8 cellular contexts compared by ENCODE assay signal in the genomic region with DNA sequence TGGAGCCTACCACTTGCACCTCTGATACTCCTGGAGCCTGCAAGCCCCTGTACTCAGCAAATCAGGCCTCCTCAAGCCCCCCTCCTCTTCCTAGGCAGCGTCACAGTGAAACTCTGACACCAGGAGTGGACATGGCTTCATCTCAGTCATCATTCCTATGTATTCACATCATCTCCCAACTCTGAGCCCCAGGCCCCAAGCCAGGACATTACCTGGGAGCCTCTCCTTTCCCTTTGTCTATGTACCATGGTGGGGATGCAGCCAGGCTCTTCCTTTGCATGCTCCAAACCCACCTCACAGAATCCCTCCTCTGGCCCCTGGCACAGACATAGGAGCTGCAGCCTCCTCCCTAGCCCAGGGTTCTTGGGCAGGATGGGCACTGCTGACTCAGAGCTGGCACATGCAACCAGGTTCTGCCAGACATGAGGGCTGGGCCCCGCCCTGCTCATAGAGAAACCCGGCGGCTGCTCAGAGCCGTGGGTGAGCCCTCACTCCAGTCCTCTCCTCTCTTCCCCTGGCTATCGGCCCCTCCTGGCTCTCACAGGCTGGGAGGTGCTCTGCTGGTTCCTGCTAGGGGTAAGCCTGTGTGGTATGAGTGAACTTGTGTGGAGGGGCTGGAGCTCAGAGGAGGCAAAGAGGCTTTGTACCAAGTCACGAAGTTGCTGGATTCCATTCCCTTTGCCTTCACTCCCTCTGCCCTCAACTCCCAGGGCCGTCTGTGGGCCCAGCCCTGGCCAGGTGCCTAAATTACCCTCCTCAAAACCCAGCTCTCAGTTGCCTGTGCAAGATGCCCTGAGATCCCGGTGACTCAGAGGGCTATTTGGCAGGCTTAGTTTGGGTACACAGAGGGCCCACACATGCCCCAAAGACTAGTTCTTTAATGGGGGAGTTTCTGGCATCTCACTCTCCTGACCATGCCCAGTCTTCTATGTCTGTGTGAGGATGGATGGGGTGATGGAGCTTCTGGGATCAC. TPM values are rescaled to one million over a fixed set of nuclear protein-coding genes. Genes with fewer than 3 reads are reported as not detected.
DNase-seq lines count a peak whose midpoint lies in the region; ATAC-seq and TF ChIP-seq lines count a peak whose summit lies in the region.

No MANE protein-coding gene starts in this region.

- DNase-seq in HT1080 (ENCODE audit: low read depth) (peak; percentile 81), esophagus squamous epithelium (lab: John Stamatoyannopoulos, UW) (no peak), retinal pigment epithelial cell (ENCODE audit: low read depth) (peak; percentile 42), HuH-7.5 (ENCODE audit: low spot score) (no peak), SK-N-DZ (ENCODE audit: low spot score) (no peak)
- DNase-seq in activated CD4-positive, alpha-beta T cell treated with anti-CD3 and anti-CD28 coated beads, Interleukin-2, amount 50 U/mL, for 48 hours = peak; percentile 45 to 57

- H3K9me3 ChIP-seq in esophagus squamous epithelium = no peaks in the 10 kb centered on the region

- intact Hi-C loops in esophagus squamous epithelium (cut with DNase I) = loop anchor here (10.0 kb wide), 1 partner anchor 103 kb away; the partner anchor contains the start of genes ACAA1 and MYD88

- H3K27ac ChIP-seq in esophagus squamous epithelium = peak overlapping the region; percentile 91 to 95 (median 93)

- H3K36me3 ChIP-seq in esophagus squamous epithelium = no peaks in the 10 kb centered on the region

- H3K4me3 ChIP-seq in esophagus squamous epithelium = no peak overlapping the region
- no peak overlapping the region for H3K4me3 ChIP-seq in retinal pigment epithelial cell (ENCODE audit: low read length)

- H3K27me3 ChIP-seq in esophagus squamous epithelium = no peaks in the 10 kb centered on the region

- ATAC-seq in GM18870 (IDR thresholded peaks at IDR 0.05; ENCODE audit: unreplicated experiment) (no peak), GM21390 (IDR thresholded peaks at IDR 0.05; ENCODE audit: unreplicated experiment) (no peak)

- 11 to 28% methylated on average over 5 to 6 of the region's 9 CpGs for WGBS in esophagus squamous epithelium, 2 donors

- TF ChIP-seq CTCF in esophagus squamous epithelium (IDR thresholded peaks at IDR 0.05) = no peak
- TF ChIP-seq CTCF in retinal pigment epithelial cell (conservative IDR thresholded peaks at IDR 0.05; ENCODE audit: low read depth, low read length) = no peak

- peaks cover 27 to 74% (median 40%) of the 10 kb centered on the region in 3 donors for H3K4me1 ChIP-seq in esophagus squamous epithelium

- peak in 1 of 4 donors; percentile 25 for TF ChIP-seq POLR2A in esophagus squamous epithelium (IDR thresholded peaks at IDR 0.05)

RNA-seq across cellular contexts. Expression of gene PLCD1, which starts 1.9 kb away (rescaled TPM):
- total RNA-seq in HT1080 (2014; rRNA removed; shearing (Covaris generic)) = 1.9 and 3.6 TPM in 2 replicates
- 2.3 and 2.7 TPM in 2 replicates for polyA plus RNA-seq in HT1080 (2015; cell fraction: cytosol; rRNA removed)
- 3.8 and 8.1 TPM in 2 replicates for polyA plus RNA-seq in HT1080 (2015; cell fraction: nucleus; rRNA removed)
- total RNA-seq in esophagus squamous epithelium = 10 to 100 TPM; 24.2 to 37.9 (median 35.0) TPM
- polyA plus RNA-seq in SK-N-DZ (2014; cell fraction: cytosol; rRNA removed) = 3.2 and 8.4 TPM in 2 replicates
- 4.4 and 7.0 TPM in 2 replicates for polyA plus RNA-seq in SK-N-DZ (2014; cell fraction: nucleus; rRNA removed)

RNA-seq across cellular contexts. Expression of gene DLEC1, which starts 7.7 kb away (rescaled TPM):
- total RNA-seq in HT1080 (2014; rRNA removed; shearing (Covaris generic)) = not detected in 2 replicates
- not detected in 2 replicates for polyA plus RNA-seq in HT1080 (2015; cell fraction: cytosol; rRNA removed)
- 0.04 TPM in 1 of 2 replicates, not detected in the other for polyA plus RNA-seq in HT1080 (2015; cell fraction: nucleus; rRNA removed)
- under 1 TPM in 1 of 4 donors, not detected in 3; 0.19 TPM for total RNA-seq in esophagus squamous epithelium
- 0.07 and 0.30 TPM in 2 replicates for polyA plus RNA-seq in SK-N-DZ (2014; cell fraction: cytosol; rRNA removed)
- 0.91 and 1.3 TPM in 2 replicates for polyA plus RNA-seq in SK-N-DZ (2014; cell fraction: nucleus; rRNA removed)

RNA-seq across cellular contexts. Expression of gene VILL, which starts 40.7 kb away (rescaled TPM):
- 1.0 and 1.1 TPM in 2 replicates for total RNA-seq in HT1080 (2014; rRNA removed; shearing (Covaris generic))
- 1.1 and 1.2 TPM in 2 replicates for polyA plus RNA-seq in HT1080 (2015; cell fraction: cytosol; rRNA removed)
- polyA plus RNA-seq in HT1080 (2015; cell fraction: nucleus; rRNA removed) = 4.0 and 4.3 TPM in 2 replicates
- total RNA-seq in esophagus squamous epithelium = 10 to 100 TPM in 1 of 4 donors, 1 to 10 TPM in 3; 5.5 to 13.0 (median 6.1) TPM
- 8.1 and 11.4 TPM in 2 replicates for polyA plus RNA-seq in SK-N-DZ (2014; cell fraction: cytosol; rRNA removed)
- polyA plus RNA-seq in SK-N-DZ (2014; cell fraction: nucleus; rRNA removed) = 30.2 and 30.8 TPM in 2 replicates

Comparison
In these comparisons a context has a peak if more than half of its experiments do, and no peak if none do; other contexts are left out.
1. DNase-seq: peak in HT1080 (single experiment), activated CD4-positive, alpha-beta T cell treated with anti-CD3 and anti-CD28 coated beads, Interleukin-2, amount 50 U/mL, for 48 hours (2 of 2) and retinal pigment epithelial cell (single experiment); none in esophagus squamous epithelium (single experiment), HuH-7.5 (single experiment) and SK-N-DZ (single experiment).